11 cellular contexts compared by ENCODE assay signal in the genomic region with DNA sequence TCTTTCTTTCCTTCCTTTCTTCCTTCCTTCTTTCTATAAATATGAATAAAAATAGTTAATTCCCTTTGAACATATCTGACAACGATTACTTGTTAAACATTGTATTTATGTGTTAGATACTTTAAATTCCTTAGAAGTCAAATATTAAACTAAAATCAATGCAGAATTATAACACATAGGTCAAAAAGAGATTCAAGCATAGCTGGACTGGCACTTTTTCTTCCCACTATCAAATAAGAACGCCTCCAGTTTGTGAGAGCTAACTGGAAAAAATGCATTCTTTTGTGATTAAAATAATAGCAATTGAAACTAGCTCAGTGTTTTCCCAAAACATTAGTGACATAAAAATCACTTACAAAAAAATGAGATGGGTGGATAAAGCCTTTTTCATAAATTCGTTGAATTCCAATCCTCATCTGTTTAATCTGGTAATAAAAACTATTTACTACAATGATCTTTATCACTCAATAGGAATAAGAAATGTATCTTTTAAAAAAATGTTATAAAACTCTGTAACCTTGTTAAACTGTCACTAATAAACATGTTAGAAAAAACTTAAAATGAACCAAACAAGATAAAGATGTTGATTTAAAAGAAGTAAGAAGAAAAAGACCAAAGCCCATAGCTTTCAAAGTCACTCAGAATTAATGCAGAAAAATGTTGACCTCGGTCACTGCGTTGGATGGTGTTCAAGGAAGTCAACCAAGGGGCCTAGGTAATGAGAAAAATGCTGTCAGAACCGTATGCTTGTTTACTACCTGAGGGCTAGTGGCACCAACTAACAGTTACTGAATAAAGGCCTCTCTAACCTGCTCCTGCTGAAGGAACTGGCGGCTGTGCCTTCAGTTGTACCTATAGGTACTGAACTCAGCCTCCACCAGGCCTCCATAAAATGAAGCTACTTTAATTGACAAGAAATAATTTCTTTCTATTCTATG.
"Had no signal": no experiment of that assay in that cellular context is flagged by ENCODE, and none has a peak within 500 bp of the region (broad histone marks: within the 10 kb centered on the region; RNA-seq: fewer than 3 reads in every experiment).

No MANE protein-coding gene starts in this region.

- ATAC-seq: left ventricle myocardium superior; stimulated activated effector memory CD8-positive, alpha-beta T cell treated with anti-CD3 and anti-CD28 coated beads, Interleukin-12 subunit alpha, Interleukin-12 subunit beta, amount 100 ng/mL, for 72 hours had no signal

- H3K27ac Mint-ChIP-seq: activated CD4-positive, alpha-beta T cell treated with anti-CD3 and anti-CD28 coated beads, Interleukin-2, amount 10 ng/mL, durations not matched to agents 24 days and 14 days; activated naive CD8-positive, alpha-beta T cell treated with anti-CD3 and anti-CD28 coated beads, Interleukin-2, amount 10 ng/mL, durations not matched to agents 7 days and 5 days; stimulated activated effector memory CD8-positive, alpha-beta T cell treated with anti-CD3 and anti-CD28 coated beads, Interleukin-12 subunit alpha, Interleukin-12 subunit beta, amount 100 ng/mL, for 72 hours had no signal

- H2AFZ ChIP-seq: hepatocyte had no signal

- H3K27me3 Mint-ChIP-seq: activated CD4-positive, alpha-beta T cell treated with anti-CD3 and anti-CD28 coated beads, Interleukin-2, amount 10 ng/mL, durations not matched to agents 24 days and 14 days; activated naive CD8-positive, alpha-beta T cell treated with anti-CD3 and anti-CD28 coated beads, Interleukin-2, amount 10 ng/mL, durations not matched to agents 7 days and 5 days had no signal

- DNase-seq: activated CD4-positive, alpha-beta T cell treated with anti-CD3 and anti-CD28 coated beads, Interleukin-2, amount 10 ng/mL, durations not matched to agents 24 days and 14 days; activated CD4-positive, CD25-positive, alpha-beta regulatory T cell; activated naive CD4-positive, alpha-beta T cell; activated naive CD8-positive, alpha-beta T cell treated with anti-CD3 and anti-CD28 coated beads, Interleukin-2, amount 10 ng/mL, durations not matched to agents 7 days and 5 days; anterior cingulate cortex; left ventricle myocardium superior; mesendoderm; stimulated activated CD4-positive, alpha-beta T cell treated with anti-CD3 and anti-CD28 coated beads, Interleukin-12 subunit alpha, Interleukin-12 subunit beta, amount 100 ng/mL, for 4 hours; T-helper 2 cell had no signal

- H3K4me1 Mint-ChIP-seq: activated CD4-positive, alpha-beta T cell treated with anti-CD3 and anti-CD28 coated beads, Interleukin-2, amount 10 ng/mL, durations not matched to agents 24 days and 14 days; activated naive CD8-positive, alpha-beta T cell treated with anti-CD3 and anti-CD28 coated beads, Interleukin-2, amount 10 ng/mL, durations not matched to agents 7 days and 5 days; stimulated activated effector memory CD8-positive, alpha-beta T cell treated with anti-CD3 and anti-CD28 coated beads, Interleukin-12 subunit alpha, Interleukin-12 subunit beta, amount 100 ng/mL, for 72 hours had no signal

- H3K79me2 ChIP-seq: hepatocyte had no signal

- H3K36me3 Mint-ChIP-seq: activated naive CD8-positive, alpha-beta T cell treated with anti-CD3 and anti-CD28 coated beads, Interleukin-2, amount 10 ng/mL, durations not matched to agents 7 days and 5 days; stimulated activated effector memory CD8-positive, alpha-beta T cell treated with anti-CD3 and anti-CD28 coated beads, Interleukin-12 subunit alpha, Interleukin-12 subunit beta, amount 100 ng/mL, for 72 hours had no signal

- H3K4me3 Mint-ChIP-seq: activated CD4-positive, alpha-beta T cell treated with anti-CD3 and anti-CD28 coated beads, Interleukin-2, amount 10 ng/mL, durations not matched to agents 24 days and 14 days; activated naive CD8-positive, alpha-beta T cell treated with anti-CD3 and anti-CD28 coated beads, Interleukin-2, amount 10 ng/mL, durations not matched to agents 7 days and 5 days; stimulated activated effector memory CD8-positive, alpha-beta T cell treated with anti-CD3 and anti-CD28 coated beads, Interleukin-12 subunit alpha, Interleukin-12 subunit beta, amount 100 ng/mL, for 72 hours had no signal

- H3K27ac ChIP-seq: hepatocyte had no signal

- H3K4me2 ChIP-seq: hepatocyte had no signal

- H3K4me3 ChIP-seq: hepatocyte had no signal

- H3K27me3 ChIP-seq: hepatocyte had no signal
